11 cellular contexts compared by ENCODE assay signal in the genomic region with DNA sequence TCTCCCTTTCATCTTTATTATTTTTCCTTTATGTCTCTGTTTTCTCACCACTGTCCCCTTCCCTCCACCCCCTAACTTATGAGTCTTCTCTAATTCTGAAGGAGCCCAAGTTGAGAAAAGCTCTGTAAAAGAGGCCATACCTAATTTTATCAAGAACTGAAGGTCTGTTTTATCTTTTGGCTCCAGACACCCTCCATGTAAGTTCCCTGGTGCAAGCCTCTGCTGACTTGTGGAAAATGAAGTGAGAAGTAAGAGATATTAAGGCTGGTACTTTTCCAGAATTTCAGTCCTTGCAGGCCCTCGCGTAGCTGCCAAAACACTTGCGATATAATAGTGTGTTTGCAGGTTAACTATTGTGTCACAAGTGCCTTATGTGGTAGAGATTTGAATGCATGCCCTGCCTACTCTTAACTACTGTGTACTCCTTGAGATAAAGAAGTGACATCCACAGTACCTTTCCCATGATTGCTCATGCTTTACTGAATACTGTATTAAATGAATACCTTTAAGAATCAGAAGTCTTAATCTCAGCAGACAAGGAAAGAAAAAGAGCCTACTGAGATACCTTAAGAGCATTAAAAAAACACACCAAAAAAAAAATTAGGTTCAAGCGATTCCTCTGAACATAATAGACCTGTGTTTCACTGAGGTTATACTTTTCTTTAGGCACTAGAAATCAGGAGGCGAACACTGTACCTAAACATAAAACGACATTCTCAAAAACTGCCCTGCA.
DNase-seq lines count a peak whose midpoint lies in the region; ATAC-seq and TF ChIP-seq lines count a peak whose summit lies in the region.
"Had no signal": no experiment of that assay in that cellular context is flagged by ENCODE, and none has a peak within 500 bp of the region (broad histone marks: within the 10 kb centered on the region; RNA-seq: fewer than 3 reads in every experiment).

No MANE protein-coding gene starts in this region.

- no peak overlapping the region for H3K27ac Mint-ChIP-seq in chondrocyte (ENCODE audit: unreplicated experiment)

- H3K36me3 Mint-ChIP-seq in chondrocyte (ENCODE audit: low read depth): no peaks in the 10 kb centered on the region

- H3K27ac ChIP-seq in neural cell (ENCODE audit: low read length) (no peak overlapping the region), gastrocnemius medialis (no peak overlapping the region)
- H3K27ac ChIP-seq: foreskin keratinocyte, tibial nerve had no signal

- TF ChIP-seq RAD21 in neural cell (conservative IDR thresholded peaks at IDR 0.05): no peak

- H3K9me3 ChIP-seq in neural cell (ENCODE audit: low read length) (no peaks in the 10 kb centered on the region), gastrocnemius medialis (no peaks in the 10 kb centered on the region)
- H3K9me3 ChIP-seq: tibial nerve had no signal

- no peaks in the 10 kb centered on the region for H3K9me3 Mint-ChIP-seq in chondrocyte (ENCODE audit: low read depth)

- H3K4me1 Mint-ChIP-seq in chondrocyte (ENCODE audit: low read depth): peaks cover 17% of the 10 kb centered on the region

- H3F3A ChIP-seq in neural cell (ENCODE audit: insufficient read depth, low read length, poor library complexity, severe bottlenecking): no peaks in the 10 kb centered on the region

- H3K4me3 Mint-ChIP-seq in chondrocyte (ENCODE audit: unreplicated experiment): peak overlapping the region; percentile 87

- no peak overlapping the region for H3K4me2 ChIP-seq in neural cell (ENCODE audit: low read length)

- H3K9me2 ChIP-seq in neural cell (ENCODE audit: insufficient read depth, low read length): no peaks in the 10 kb centered on the region

- TF ChIP-seq EP300 in neural cell (conservative IDR thresholded peaks at IDR 0.05; ENCODE audit: poor library complexity, severe bottlenecking): no peak

- in situ Hi-C loops in gastrocnemius medialis (cut with MboI; ENCODE audit: low sequenced_read_pairs in 4 of 4): no loop called here

- no peaks in the 10 kb centered on the region for H3K4me1 ChIP-seq in gastrocnemius medialis
- H3K4me1 ChIP-seq: foreskin keratinocyte had no signal

- no peak for TF ChIP-seq POLR2A in gastrocnemius medialis (IDR thresholded peaks at IDR 0.05)

- no peaks in the 10 kb centered on the region for H3K79me2 ChIP-seq in neural cell (replicated peaks; ENCODE audit: insufficient read depth, low read length)

- H3K27me3 ChIP-seq in GM06990 (replicated peaks; ENCODE audit: control insufficient read depth, insufficient read depth, low read length): no peaks in the 10 kb centered on the region
- H3K27me3 ChIP-seq in neural cell (ENCODE audit: insufficient read depth, low read depth, low read length): peaks cover 44% of the 10 kb centered on the region
- peaks cover 17 to 29% (median 19%) of the 10 kb centered on the region in 3 donors for H3K27me3 ChIP-seq in gastrocnemius medialis
- H3K27me3 ChIP-seq: foreskin keratinocyte had no signal

- H3K9ac ChIP-seq in neural cell (ENCODE audit: low read length): no peak overlapping the region

- intact Hi-C loops in gastrocnemius medialis (cut with DNase I; ENCODE audit: low total_unique reads): no loop called here

- peaks cover 31% of the 10 kb centered on the region for H3K27me3 Mint-ChIP-seq in chondrocyte (ENCODE audit: low read depth)

- DNase-seq in GM06990 (ENCODE audit: extremely low read depth, insufficient read length) (no peak), LNCaP clone FGC (ENCODE audit: low read depth) (no peak), chondrocyte (ENCODE audit: low spot score) (no peak), omental fat pad (ENCODE audit: low spot score) (no peak), NCI-H524 treated with DMSO at 0.1 percent for 48 hours (lab: John Stamatoyannopoulos, UW) (no peak), gastrocnemius medialis (no peak), GM10266 (ENCODE audit: extremely low spot score) (no peak)
- DNase-seq: stimulated activated CD4-positive, alpha-beta T cell treated with anti-CD3 and anti-CD28 coated beads, Interleukin-4, amount 100 ng/mL, for 1 hour had no signal

- H3K36me3 ChIP-seq in GM06990 (ENCODE audit: control insufficient read depth, insufficient read depth, low read length) (no peaks in the 10 kb centered on the region), neural cell (ENCODE audit: insufficient read depth, low read length) (no peaks in the 10 kb centered on the region), gastrocnemius medialis (no peaks in the 10 kb centered on the region)
- H3K36me3 ChIP-seq: tibial nerve had no signal

- H3K4me3 ChIP-seq in GM06990 (replicated peaks; ENCODE audit: low read depth, low read length) (peak overlapping the region; percentile 59; the same call in 1 of the 2 replicates), LNCaP clone FGC (ENCODE audit: low read depth, low read length) (peak overlapping the region; percentile 60), neural cell (ENCODE audit: low read length) (peak overlapping the region; percentile 63), gastrocnemius medialis (peak overlapping the region in 1 of 4 donors; percentile 46)

- ATAC-seq in omental fat pad (ENCODE audit: low FRiP score) (no peak), gastrocnemius medialis (no peak)

- no peaks in the 10 kb centered on the region for H4K20me1 ChIP-seq in neural cell (ENCODE audit: insufficient read depth)

- H2AFZ ChIP-seq in neural cell (ENCODE audit: low read depth, low read length): no peak overlapping the region

- TF ChIP-seq CTCF in GM06990 (IDR thresholded peaks at IDR 0.05; ENCODE audit: insufficient read depth, low read length, poor library complexity, severe bottlenecking): no peak
- no peak for TF ChIP-seq CTCF in LNCaP clone FGC (IDR thresholded peaks at IDR 0.05; ENCODE audit: control insufficient read depth, extremely low read depth, insufficient read depth)
- no peak for TF ChIP-seq CTCF in chondrocyte (IDR thresholded peaks at IDR 0.05)
- TF ChIP-seq CTCF in neural cell (IDR thresholded peaks at IDR 0.05; ENCODE audit: poor library complexity, severe bottlenecking): no peak
- no peak for TF ChIP-seq CTCF in omental fat pad (IDR thresholded peaks at IDR 0.05)
- TF ChIP-seq CTCF in gastrocnemius medialis (IDR thresholded peaks at IDR 0.05 in 4 of 5, conservative IDR thresholded peaks at IDR 0.05 in 1 of 5): no peak
- TF ChIP-seq CTCF in GM10266 (IDR thresholded peaks at IDR 0.05; ENCODE audit: control insufficient read depth, insufficient read depth, low read depth, missing control alignments): no peak

TF ChIP-seq in neural cell, 6 proteins besides CTCF, POLR2A, EP300 and RAD21:
- TF ChIP-seq TAF1 (IDR thresholded peaks at IDR 0.05; ENCODE audit: low read depth) (no peak), EZH2 (IDR thresholded peaks at IDR 0.05; ENCODE audit: borderline replicate concordance, insufficient read depth, low read length, poor library complexity, severe bottlenecking) (no peak), SMC3 (conservative IDR thresholded peaks at IDR 0.05; ENCODE audit: poor library complexity) (no peak), POLR2AphosphoS5 (IDR thresholded peaks at IDR 0.05) (no peak), MXI1 (conservative IDR thresholded peaks at IDR 0.05; ENCODE audit: poor library complexity, severe bottlenecking) (no peak)
- TF ChIP-seq, protein P1, sequence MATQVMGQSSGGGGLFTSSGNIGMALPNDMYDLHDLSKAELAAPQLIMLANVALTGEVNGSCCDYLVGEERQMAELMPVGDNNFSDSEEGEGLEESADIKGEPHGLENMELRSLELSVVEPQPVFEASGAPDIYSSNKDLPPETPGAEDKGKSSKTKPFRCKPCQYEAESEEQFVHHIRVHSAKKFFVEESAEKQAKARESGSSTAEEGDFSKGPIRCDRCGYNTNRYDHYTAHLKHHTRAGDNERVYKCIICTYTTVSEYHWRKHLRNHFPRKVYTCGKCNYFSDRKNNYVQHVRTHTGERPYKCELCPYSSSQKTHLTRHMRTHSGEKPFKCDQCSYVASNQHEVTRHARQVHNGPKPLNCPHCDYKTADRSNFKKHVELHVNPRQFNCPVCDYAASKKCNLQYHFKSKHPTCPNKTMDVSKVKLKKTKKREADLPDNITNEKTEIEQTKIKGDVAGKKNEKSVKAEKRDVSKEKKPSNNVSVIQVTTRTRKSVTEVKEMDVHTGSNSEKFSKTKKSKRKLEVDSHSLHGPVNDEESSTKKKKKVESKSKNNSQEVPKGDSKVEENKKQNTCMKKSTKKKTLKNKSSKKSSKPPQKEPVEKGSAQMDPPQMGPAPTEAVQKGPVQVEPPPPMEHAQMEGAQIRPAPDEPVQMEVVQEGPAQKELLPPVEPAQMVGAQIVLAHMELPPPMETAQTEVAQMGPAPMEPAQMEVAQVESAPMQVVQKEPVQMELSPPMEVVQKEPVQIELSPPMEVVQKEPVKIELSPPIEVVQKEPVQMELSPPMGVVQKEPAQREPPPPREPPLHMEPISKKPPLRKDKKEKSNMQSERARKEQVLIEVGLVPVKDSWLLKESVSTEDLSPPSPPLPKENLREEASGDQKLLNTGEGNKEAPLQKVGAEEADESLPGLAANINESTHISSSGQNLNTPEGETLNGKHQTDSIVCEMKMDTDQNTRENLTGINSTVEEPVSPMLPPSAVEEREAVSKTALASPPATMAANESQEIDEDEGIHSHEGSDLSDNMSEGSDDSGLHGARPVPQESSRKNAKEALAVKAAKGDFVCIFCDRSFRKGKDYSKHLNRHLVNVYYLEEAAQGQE (IDR thresholded peaks at IDR 0.05; ENCODE audit: borderline replicate concordance): no peak
TF ChIP-seq in neural cell: peak in this region for 0.
